7 cellular contexts compared by ENCODE assay signal in the genomic region with DNA sequence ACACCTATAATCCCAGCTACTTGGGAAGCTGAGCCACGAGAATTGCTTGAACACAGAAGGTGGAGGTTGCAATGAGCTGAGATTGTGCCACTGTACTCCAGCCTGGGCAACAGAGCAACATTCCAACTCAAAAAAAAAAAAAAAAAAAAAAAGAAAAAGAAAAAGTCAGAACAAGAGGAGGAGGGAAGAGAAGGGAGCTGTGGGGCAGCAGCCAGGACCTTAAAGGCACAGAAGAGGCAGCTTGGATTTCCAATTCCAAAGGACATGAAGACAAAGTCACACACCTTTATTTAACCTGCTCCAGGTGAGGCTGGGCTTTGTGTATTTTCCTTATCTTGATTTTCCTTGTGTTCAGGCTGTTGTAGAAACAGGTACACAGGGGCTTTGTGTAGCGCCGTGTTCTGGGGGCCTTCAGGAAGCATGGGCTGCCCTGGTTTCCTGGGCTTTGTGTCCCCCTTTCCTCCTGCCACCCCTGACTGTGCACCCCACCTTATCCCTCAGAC.
DNase-seq lines count a peak whose midpoint lies in the region; ATAC-seq and TF ChIP-seq lines count a peak whose summit lies in the region.
"Not testable (repeated sequence)": the region's sequence is repeated elsewhere in the genome, so short reads cannot be mapped to it uniquely, and the experiment has no call there.

No MANE protein-coding gene starts in this region.

- not testable (repeated sequence) for TF ChIP-seq EP300 in stomach (IDR thresholded peaks at IDR 0.05)

- H3K36me3 Mint-ChIP-seq in GM23338 (ENCODE audit: low read depth); progenitor cell of endocrine pancreas (ENCODE audit: insufficient read depth): not testable (repeated sequence)

- not testable (repeated sequence) for H3K27me3 ChIP-seq in GM23338 (ENCODE audit: insufficient read depth); Peyer's patch; hepatocyte; stomach

- TF ChIP-seq CTCF in GM23338 (conservative IDR thresholded peaks at IDR 0.05; ENCODE audit: low read depth in 2 of 2); Peyer's patch (IDR thresholded peaks at IDR 0.05); hepatocyte (IDR thresholded peaks at IDR 0.05; ENCODE audit: poor library complexity); mucosa of descending colon (IDR thresholded peaks at IDR 0.05); progenitor cell of endocrine pancreas (IDR thresholded peaks at IDR 0.05; ENCODE audit: unreplicated experiment); stomach (IDR thresholded peaks at IDR 0.05): not testable (repeated sequence)

- H3K4me3 ChIP-seq in GM23338, Peyer's patch, hepatocyte, mucosa of descending colon, stomach: not testable (repeated sequence)

- H3K9me3 Mint-ChIP-seq in GM23338; progenitor cell of endocrine pancreas (ENCODE audit: low read depth): not testable (repeated sequence)

- H4K20me1 ChIP-seq in GM23338 (replicated peaks; ENCODE audit: insufficient read depth); hepatocyte (ENCODE audit: insufficient read depth, poor library complexity, severe bottlenecking): not testable (repeated sequence)

- H3K27me3 Mint-ChIP-seq in GM23338 (ENCODE audit: insufficient read depth, low read depth, poor library complexity); progenitor cell of endocrine pancreas: not testable (repeated sequence)

- H3K4me1 ChIP-seq in GM23338 (ENCODE audit: insufficient read depth) (peaks cover 10% of the 10 kb centered on the region), mucosa of descending colon (ENCODE audit: low read depth) (peaks cover 18% of the 10 kb centered on the region), stomach (peaks cover 0 to 13% (median 9%) of the 10 kb centered on the region in 4 donors)
- H3K4me1 ChIP-seq in Peyer's patch; hepatocyte (ENCODE audit: insufficient read depth): not testable (repeated sequence)

- H2AFZ ChIP-seq in GM23338, hepatocyte: not testable (repeated sequence)

- not testable (repeated sequence) for ATAC-seq in GM23338
- peak; percentile 62 for ATAC-seq in mucosa of descending colon

- not testable (repeated sequence) for H3F3A ChIP-seq in GM23338 (replicated peaks; ENCODE audit: low read depth)

- H3K36me3 ChIP-seq in GM23338 (ENCODE audit: insufficient read depth); KOPT-K1 (ENCODE audit: insufficient read depth, low read length); Peyer's patch; hepatocyte (replicated peaks; ENCODE audit: insufficient read depth, low read depth); mucosa of descending colon (ENCODE audit: low read depth); stomach: not testable (repeated sequence)

- intact Hi-C loops in mucosa of descending colon (cut with DNase I, micrococcal nuclease): not testable (repeated sequence)
- intact Hi-C loops in stomach (cut with DNase I; ENCODE audit: low total_unique reads): loop anchor here (10.0 kb wide), 1 partner anchor 113 kb away; no protein-coding TSS in a partner anchor

- H3K27ac ChIP-seq in GM23338 (ENCODE audit: low read depth): not testable (repeated sequence)
- H3K27ac ChIP-seq in KOPT-K1 (ENCODE audit: low read depth, low read length, poor library complexity, severe bottlenecking) (peak overlapping the region; percentile 47), Peyer's patch (peak overlapping the region in 3 of 4 donors; percentile 22 to 70 (median 43)), hepatocyte (peak overlapping the region; percentile 81), stomach (peak overlapping the region in 4 of 5 donors; percentile 55 to 76 (median 66))

- H3K9me2 ChIP-seq in GM23338 (ENCODE audit: insufficient read depth); hepatocyte (replicated peaks; ENCODE audit: insufficient read depth): not testable (repeated sequence)

- WGBS in hepatocyte (ENCODE audit: low lambda C conversion rate, missing lambda C conversion rate): 58% methylated on average over 3 of the region's 3 CpGs
- 21 to 76% (median 35%) methylated on average over 3 of the region's 3 CpGs for WGBS in stomach, 5 donors

- TF ChIP-seq POLR2A in Peyer's patch (IDR thresholded peaks at IDR 0.05); stomach (IDR thresholded peaks at IDR 0.05): not testable (repeated sequence)

- not testable (repeated sequence) for H3K4me3 Mint-ChIP-seq in GM23338
- peak overlapping the region; percentile 35 for H3K4me3 Mint-ChIP-seq in progenitor cell of endocrine pancreas (ENCODE audit: low read depth)

- peaks cover 23% of the 10 kb centered on the region for H3K79me2 ChIP-seq in GM23338 (replicated peaks; ENCODE audit: insufficient read depth)
- not testable (repeated sequence) for H3K79me2 ChIP-seq in hepatocyte

- DNase-seq in GM23338 (ENCODE audit: low spot score); hepatocyte (ENCODE audit: low spot score); progenitor cell of endocrine pancreas (ENCODE audit: low spot score, unreplicated experiment): not testable (repeated sequence)
- DNase-seq in Peyer's patch: peak in 1 of 3 donors; percentile 53
- peak in 2 of 3 donors; percentile 47 to 49 for DNase-seq in mucosa of descending colon
- peak; percentile 34 for DNase-seq in stomach

- H3K4me1 Mint-ChIP-seq in GM23338 (peaks cover 58% of the 10 kb centered on the region), progenitor cell of endocrine pancreas (ENCODE audit: low read depth) (peaks cover 39% of the 10 kb centered on the region)

- not testable (repeated sequence) for H3K4me2 ChIP-seq in GM23338
- peak overlapping the region; percentile 63 for H3K4me2 ChIP-seq in hepatocyte

- H3K27ac Mint-ChIP-seq in GM23338 (peak overlapping the region; percentile 15; the same call in 1 of the 2 replicates), progenitor cell of endocrine pancreas (peak overlapping the region; percentile 91)

- H3K9me3 ChIP-seq in KOPT-K1 (ENCODE audit: insufficient read depth, low read length, poor library complexity, severe bottlenecking); Peyer's patch; hepatocyte (ENCODE audit: low read depth); mucosa of descending colon; stomach: not testable (repeated sequence)
